ENCODE assay signal across 24 cellular contexts in the genomic region with DNA sequence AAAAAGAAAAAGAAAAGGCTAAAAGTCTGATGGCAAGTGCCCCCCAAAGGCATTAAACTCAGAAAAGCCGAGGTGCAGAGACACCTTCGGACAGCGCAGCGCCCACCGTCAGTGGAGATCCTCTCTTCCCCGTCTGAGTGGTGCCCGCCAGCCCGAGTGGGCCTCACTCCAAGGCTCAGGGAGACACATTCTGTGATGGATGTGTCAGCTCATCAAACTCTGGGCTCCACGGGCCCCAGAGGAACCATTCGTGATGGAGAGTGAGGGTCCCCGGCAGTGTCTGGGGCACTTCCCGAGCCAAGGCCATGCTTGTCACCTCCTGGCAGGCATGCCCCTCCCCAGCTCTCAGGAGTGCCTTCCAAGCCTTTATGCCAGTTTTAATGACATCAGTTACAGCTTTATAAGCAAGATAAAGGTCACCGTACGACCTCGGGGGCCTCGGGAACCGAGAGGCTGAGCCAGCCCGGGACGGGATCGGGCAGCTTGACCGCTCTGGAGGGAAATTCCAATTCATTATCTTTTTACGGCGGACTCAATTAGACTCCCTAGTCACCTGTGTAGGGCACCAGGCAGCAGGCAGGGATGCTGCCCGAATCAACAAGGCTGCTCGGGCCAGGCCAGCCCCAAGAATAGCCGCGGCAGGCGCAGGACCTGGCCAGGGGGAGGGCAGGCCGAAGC.
"Had no signal": no experiment of that assay in that cellular context is flagged by ENCODE, and none has a peak within 500 bp of the region (broad histone marks: within the 10 kb centered on the region; RNA-seq: fewer than 3 reads in every experiment).

No MANE protein-coding gene starts in this region.

- ATAC-seq: activated CD8-positive, alpha-beta T cell treated with anti-CD3 and anti-CD28 coated beads for 36 hours; activated T-cell treated with anti-CD3 and anti-CD28 coated beads, Interleukin-2, amount 50 U/mL, for 4 hours; activated T-helper 17 cell treated with anti-CD3 and anti-CD28 coated beads, Interleukin-2, amount 50 U/mL, for 72 hours; esophagus mucosa; heart right ventricle; left lobe of liver; sciatic nerve; stimulated activated memory B cell treated with anti-CD40 and anti-IgM and Interleukin-4, amounts not matched to agents 10 μg/mL and 1 μg/mL and 100 μg/mL, for 72 hours; stimulated activated naive CD8-positive, alpha-beta T cell treated with anti-CD3 and anti-CD28 coated beads, Interleukin-15, amount 100 ng/mL, for 72 hours had no signal

- H3K4me1 ChIP-seq: heart right ventricle, vagina had no signal

- H3K27me3 ChIP-seq: heart right ventricle, vagina had no signal

- H3K36me3 ChIP-seq: heart right ventricle, vagina had no signal

- H3K4me3 ChIP-seq: heart right ventricle, skin epidermis, vagina had no signal

- H3K9me3 ChIP-seq: heart right ventricle, vagina had no signal

- DNase-seq: activated B cell treated with CpG ODN at 0.5 μM for 24 hours; activated CD4-positive, alpha-beta T cell treated with anti-CD3 and anti-CD28 coated beads, Interleukin-2, amount 50 U/mL, for 1 hour; activated CD8-positive, alpha-beta T cell treated with anti-CD3 and anti-CD28 coated beads for 36 hours; activated gamma-delta T cell treated with Interleukin-2 at 50 U/mL for 16 hours; activated naive CD4-positive, alpha-beta T cell treated with anti-CD3 and anti-CD28 coated beads, Interleukin-2, amount 50 U/mL, for 16 hours; activated T-cell treated with anti-CD3 and anti-CD28 coated beads, Interleukin-2, amount 50 U/mL, for 4 hours; amniotic stem cell; central memory CD4-positive, alpha-beta T cell; endodermal cell; foreskin fibroblast; naive B cell; stimulated activated CD4-positive, alpha-beta T cell treated with anti-CD3 and anti-CD28 coated beads, Interleukin-4, amount 100 ng/mL, for 4 hours; stimulated activated CD8-positive, alpha-beta memory T cell treated with anti-CD3 and anti-CD28 coated beads, Interleukin-4, amount 100 ng/mL, for 48 hours; stimulated activated naive CD8-positive, alpha-beta T cell treated with anti-CD3 and anti-CD28 coated beads, Interleukin-15, amount 100 ng/mL, for 72 hours; substantia nigra; T-helper 2 cell had no signal

- H3K27ac ChIP-seq: heart right ventricle, skin epidermis, vagina had no signal
